2 cellular contexts compared by ENCODE assay signal in the genomic region with DNA sequence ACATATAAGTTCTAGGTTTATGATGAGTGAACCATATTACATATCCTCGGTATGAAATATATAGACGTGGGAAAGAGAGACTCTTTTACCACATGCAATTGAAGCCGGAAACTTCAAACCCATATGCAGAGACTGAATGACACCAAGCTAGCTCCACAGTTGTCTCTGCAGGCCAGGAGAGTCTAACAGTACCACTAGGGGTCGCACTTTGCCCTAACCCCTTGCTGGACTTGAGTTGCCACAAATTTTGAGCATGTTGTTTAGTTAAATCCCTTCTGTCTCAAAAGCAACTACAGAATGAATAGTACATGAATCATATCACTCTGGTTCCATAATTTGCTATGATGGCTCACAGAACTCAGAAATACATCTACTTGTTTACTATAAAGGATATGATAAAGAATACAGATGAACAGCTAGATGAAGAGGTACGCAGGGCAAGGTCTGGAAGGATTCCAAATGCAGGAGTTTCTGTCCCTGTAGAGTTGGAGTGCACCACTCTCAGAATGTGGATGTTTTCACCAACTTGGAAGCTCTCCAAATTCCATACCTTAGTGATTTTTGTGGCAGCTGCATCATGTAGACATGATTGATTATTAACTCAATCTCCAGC.
TF ChIP-seq lines count a peak whose summit lies in the region.

No MANE protein-coding gene starts in this region.

TF ChIP-seq in A549, 52 proteins besides CTCF, POLR2A, EP300 and RAD21:
- TF ChIP-seq, protein P1, sequence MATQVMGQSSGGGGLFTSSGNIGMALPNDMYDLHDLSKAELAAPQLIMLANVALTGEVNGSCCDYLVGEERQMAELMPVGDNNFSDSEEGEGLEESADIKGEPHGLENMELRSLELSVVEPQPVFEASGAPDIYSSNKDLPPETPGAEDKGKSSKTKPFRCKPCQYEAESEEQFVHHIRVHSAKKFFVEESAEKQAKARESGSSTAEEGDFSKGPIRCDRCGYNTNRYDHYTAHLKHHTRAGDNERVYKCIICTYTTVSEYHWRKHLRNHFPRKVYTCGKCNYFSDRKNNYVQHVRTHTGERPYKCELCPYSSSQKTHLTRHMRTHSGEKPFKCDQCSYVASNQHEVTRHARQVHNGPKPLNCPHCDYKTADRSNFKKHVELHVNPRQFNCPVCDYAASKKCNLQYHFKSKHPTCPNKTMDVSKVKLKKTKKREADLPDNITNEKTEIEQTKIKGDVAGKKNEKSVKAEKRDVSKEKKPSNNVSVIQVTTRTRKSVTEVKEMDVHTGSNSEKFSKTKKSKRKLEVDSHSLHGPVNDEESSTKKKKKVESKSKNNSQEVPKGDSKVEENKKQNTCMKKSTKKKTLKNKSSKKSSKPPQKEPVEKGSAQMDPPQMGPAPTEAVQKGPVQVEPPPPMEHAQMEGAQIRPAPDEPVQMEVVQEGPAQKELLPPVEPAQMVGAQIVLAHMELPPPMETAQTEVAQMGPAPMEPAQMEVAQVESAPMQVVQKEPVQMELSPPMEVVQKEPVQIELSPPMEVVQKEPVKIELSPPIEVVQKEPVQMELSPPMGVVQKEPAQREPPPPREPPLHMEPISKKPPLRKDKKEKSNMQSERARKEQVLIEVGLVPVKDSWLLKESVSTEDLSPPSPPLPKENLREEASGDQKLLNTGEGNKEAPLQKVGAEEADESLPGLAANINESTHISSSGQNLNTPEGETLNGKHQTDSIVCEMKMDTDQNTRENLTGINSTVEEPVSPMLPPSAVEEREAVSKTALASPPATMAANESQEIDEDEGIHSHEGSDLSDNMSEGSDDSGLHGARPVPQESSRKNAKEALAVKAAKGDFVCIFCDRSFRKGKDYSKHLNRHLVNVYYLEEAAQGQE (IDR thresholded peaks at IDR 0.05) = no peak
- TF ChIP-seq ZFP36 (IDR thresholded peaks at IDR 0.05; ENCODE audit: borderline replicate concordance, partially characterized antibody) (no peak), SMC3 (IDR thresholded peaks at IDR 0.05) (peak; percentile 18; the same call in 1 of the 3 replicates)

TF ChIP-seq in HEK293T, 16 proteins besides CTCF, POLR2A, EP300 and RAD21 (continued from another document):
- TF ChIP-seq, protein P2, sequence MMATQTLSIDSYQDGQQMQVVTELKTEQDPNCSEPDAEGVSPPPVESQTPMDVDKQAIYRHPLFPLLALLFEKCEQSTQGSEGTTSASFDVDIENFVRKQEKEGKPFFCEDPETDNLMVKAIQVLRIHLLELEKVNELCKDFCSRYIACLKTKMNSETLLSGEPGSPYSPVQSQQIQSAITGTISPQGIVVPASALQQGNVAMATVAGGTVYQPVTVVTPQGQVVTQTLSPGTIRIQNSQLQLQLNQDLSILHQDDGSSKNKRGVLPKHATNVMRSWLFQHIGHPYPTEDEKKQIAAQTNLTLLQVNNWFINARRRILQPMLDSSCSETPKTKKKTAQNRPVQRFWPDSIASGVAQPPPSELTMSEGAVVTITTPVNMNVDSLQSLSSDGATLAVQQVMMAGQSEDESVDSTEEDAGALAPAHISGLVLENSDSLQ (IDR thresholded peaks at IDR 0.05) = no peak
